8 cellular contexts compared by ENCODE assay signal in genomic region chr5:188488-189481, GRCh38. TPM values are rescaled to one million over a fixed set of nuclear protein-coding genes. Genes with fewer than 3 reads are reported as not detected.
DNase-seq lines count a peak whose midpoint lies in the region; ATAC-seq, FAIRE-seq and TF ChIP-seq lines count a peak whose summit lies in the region.

No MANE protein-coding gene starts in this region.

- intact Hi-C loops in adrenal gland (cut with DNase I) (no loop called here), left ventricle myocardium inferior (cut with micrococcal nuclease) (no loop called here), aorta (cut with DNase I) (no loop called here)

- peaks cover 0 to 6% of the 10 kb centered on the region in 2 donors for H3K4me1 ChIP-seq in adrenal gland (replicated peaks in 1 of 2)
- H3K4me1 ChIP-seq in left ventricle myocardium inferior = peaks cover 32% of the 10 kb centered on the region
- no peaks in the 10 kb centered on the region for H3K4me1 ChIP-seq in aorta (ENCODE audit: control insufficient read depth in 1 of 2, insufficient read depth in 2 of 2, low read length in 2 of 2)

- WGBS in adrenal gland, 4 donors = 33 to 60% (median 39%) methylated on average over 21 to 37 of the region's 37 CpGs
- WGBS in aorta, 2 donors = 37 to 42% methylated on average over 37 of the region's 37 CpGs

- H3K36me3 ChIP-seq in adrenal gland (replicated peaks in 1 of 2) (no peaks in the 10 kb centered on the region), left ventricle myocardium inferior (no peaks in the 10 kb centered on the region), aorta (ENCODE audit: control insufficient read depth in 1 of 2, insufficient read depth in 2 of 2, low read length in 1 of 2) (no peaks in the 10 kb centered on the region)

- ATAC-seq in HG02678 (IDR thresholded peaks at IDR 0.05; ENCODE audit: unreplicated experiment) = peak; percentile 73
- ATAC-seq in aorta (ENCODE audit: low FRiP score) = peak; percentile 86

- H3K27me3 ChIP-seq in adrenal gland = no peaks in the 10 kb centered on the region
- peaks cover 24% of the 10 kb centered on the region for H3K27me3 ChIP-seq in left ventricle myocardium inferior (ENCODE audit: low read depth)
- H3K27me3 ChIP-seq in aorta (ENCODE audit: control insufficient read depth in 1 of 2, insufficient read depth in 2 of 2, low read length in 1 of 2) = no peaks in the 10 kb centered on the region

- peak; percentile 98 for FAIRE-seq in GM12891 (lab: Jason Lieb, UNC)

- H3K4me3 ChIP-seq in adrenal gland = no peak overlapping the region
- H3K4me3 ChIP-seq in left ventricle myocardium inferior = peak overlapping the region; percentile 50
- H3K4me3 ChIP-seq in aorta (ENCODE audit: low read length in 2 of 2) = no peak overlapping the region

- TF ChIP-seq CTCF in adrenal gland (IDR thresholded peaks at IDR 0.05) (peak; percentile 88 to 94 (median 92)), left ventricle myocardium inferior (IDR thresholded peaks at IDR 0.05; ENCODE audit: borderline replicate concordance) (peak; percentile 97)

- H3K9me3 ChIP-seq in adrenal gland (replicated peaks in 1 of 3) (no peaks in the 10 kb centered on the region), left ventricle myocardium inferior (replicated peaks) (no peaks in the 10 kb centered on the region), aorta (ENCODE audit: control insufficient read depth, low read length) (no peaks in the 10 kb centered on the region)

- TF ChIP-seq POLR2A in GM12891 (IDR thresholded peaks at IDR 0.05; ENCODE audit: low read depth, low read length) = no peak
- TF ChIP-seq POLR2A in adrenal gland (IDR thresholded peaks at IDR 0.05) = no peak

- DNase-seq in GM12891 (ENCODE audit: insufficient read length, low spot score) (peak; percentile 99), NCI-H1105 treated with DMSO at 0.1 percent for 48 hours (lab: John Stamatoyannopoulos, UW) (peak; percentile 79), T follicular helper cell (ENCODE audit: low read depth) (peak; percentile 79), adrenal gland (peak; percentile 83 to 92 (median 89)), left ventricle myocardium inferior (peak; percentile 88), putamen (ENCODE audit: low spot score) (peak; percentile 65), aorta (peak; percentile 90 to 96)

- no peak overlapping the region for H3K27ac ChIP-seq in adrenal gland
- peak overlapping the region; percentile 95 for H3K27ac ChIP-seq in left ventricle myocardium inferior (replicated peaks)
- no peak overlapping the region for H3K27ac ChIP-seq in aorta (ENCODE audit: low read depth in 1 of 2, low read length in 2 of 2)

TF ChIP-seq in GM12891, 5 proteins besides CTCF, POLR2A, EP300 and RAD21:
- TF ChIP-seq TAF1 (IDR thresholded peaks at IDR 0.05; ENCODE audit: low read depth, low read length) = no peak
- TF ChIP-seq SPI1 (IDR thresholded peaks at IDR 0.05; ENCODE audit: low read depth, low read length) = no peak
- no peak for TF ChIP-seq POLR2AphosphoS5 (IDR thresholded peaks at IDR 0.05; ENCODE audit: low read depth, low read length)
- no peak for TF ChIP-seq PAX5 (IDR thresholded peaks at IDR 0.05; ENCODE audit: insufficient read depth, low read length, severe bottlenecking)
- TF ChIP-seq POU2F2 (IDR thresholded peaks at IDR 0.05; ENCODE audit: low read depth, low read length) = no peak

RNA-seq across cellular contexts. Expression of gene LRRC14B, which starts 2.5 kb away (rescaled TPM):
- polyA plus RNA-seq in GM12891 (2012; ENCODE audit: low read depth, missing spikeins) = 0.10 TPM
- total RNA-seq in adrenal gland = not detected
- not detected for polyA plus RNA-seq in adrenal gland
- total RNA-seq in left ventricle myocardium inferior = 93.4 TPM
- not detected for total RNA-seq in aorta
- polyA plus RNA-seq in aorta = not detected

RNA-seq across cellular contexts. Expression of gene CCDC127, which starts 29.2 kb away (rescaled TPM):
- polyA plus RNA-seq in GM12891 (2012; ENCODE audit: low read depth, missing spikeins) = 1.5 TPM
- total RNA-seq in adrenal gland (1 to 10 TPM; 4.6 to 9.7 (median 6.7) TPM), left ventricle myocardium inferior (7.9 TPM), aorta (1 to 10 TPM; 5.6 to 6.7 TPM)
- polyA plus RNA-seq in adrenal gland (1 to 10 TPM; 3.0 to 6.1 (median 3.1) TPM), aorta (1 to 10 TPM; 2.1 to 2.9 TPM)

RNA-seq across cellular contexts. Expression of gene SDHA, which starts 29.3 kb away (rescaled TPM):
- polyA plus RNA-seq in GM12891 (2012; ENCODE audit: low read depth, missing spikeins) = 133 TPM
- total RNA-seq in adrenal gland (100 to 1,000 TPM; 167 to 296 (median 215) TPM), left ventricle myocardium inferior (757 TPM), aorta (10 to 100 TPM; 73.5 to 89.4 TPM)
- polyA plus RNA-seq in adrenal gland (100 to 1,000 TPM; 116 to 203 (median 182) TPM), aorta (10 to 100 TPM; 61.9 to 76.3 TPM)

Comparison
In these comparisons a context has a peak if more than half of its experiments do, and no peak if none do; other contexts are left out.
1. RNA of gene LRRC14B, which starts 2.5 kb away (total RNA-seq): 93.4 TPM in left ventricle myocardium inferior (single experiment); not detected in adrenal gland and not detected in aorta; every median in the first group is over 10 times any median in the second.
2. Peak in every context shown above with its lines, with median percentiles within 50 percentile points of each other: DNase-seq.